ENCODE assay signal across 8 cellular contexts in genomic region chr10:28676297-28676967, GRCh38. TPM values are rescaled to one million over a fixed set of nuclear protein-coding genes. Genes with fewer than 3 reads are reported as not detected.
A peak's percentile ranks its signal among the peaks of the same experiment; 100 is the strongest.
DNase-seq lines count a peak whose midpoint lies in the region; ATAC-seq and TF ChIP-seq lines count a peak whose summit lies in the region.

No MANE protein-coding gene starts in this region.

- H3K27me3 Mint-ChIP-seq in activated CD8-positive, alpha-beta memory T cell treated with anti-CD3 and anti-CD28 coated beads, Interleukin-2, amount 10 ng/mL, durations not matched to agents 7 days and 5 days, result peaks cover 76% of the 10 kb centered on the region
- peaks cover 77% of the 10 kb centered on the region for H3K27me3 Mint-ChIP-seq in T-helper 2 cell treated with Interferon-gamma antibody and Interleukin-4, amounts not matched to agents 5 μg/mL and 100 μg/mL, for 36 hours (ENCODE audit: low read depth)
- peaks cover 34 to 76% (median 59%) of the 10 kb centered on the region in 5 donors for H3K27me3 Mint-ChIP-seq in naive thymus-derived CD8-positive, alpha-beta T cell

- peaks cover 18% of the 10 kb centered on the region for H3K4me1 Mint-ChIP-seq in activated CD8-positive, alpha-beta memory T cell treated with anti-CD3 and anti-CD28 coated beads, Interleukin-2, amount 10 ng/mL, durations not matched to agents 7 days and 5 days
- H3K4me1 Mint-ChIP-seq in T-helper 2 cell treated with Interferon-gamma antibody and Interleukin-4, amounts not matched to agents 5 μg/mL and 100 μg/mL, for 36 hours (ENCODE audit: low read depth), result peaks cover 20% of the 10 kb centered on the region
- H3K4me1 Mint-ChIP-seq in naive thymus-derived CD8-positive, alpha-beta T cell, result peaks cover 9 to 29% (median 24%) of the 10 kb centered on the region in 4 donors

- no peak overlapping the region for H3K27ac Mint-ChIP-seq in activated CD8-positive, alpha-beta memory T cell treated with anti-CD3 and anti-CD28 coated beads, Interleukin-2, amount 10 ng/mL, durations not matched to agents 7 days and 5 days
- H3K27ac Mint-ChIP-seq in T-helper 2 cell treated with Interferon-gamma antibody and Interleukin-4, amounts not matched to agents 5 μg/mL and 100 μg/mL, for 36 hours, result no peak overlapping the region
- H3K27ac Mint-ChIP-seq in naive thymus-derived CD8-positive, alpha-beta T cell, result peak overlapping the region in 1 of 10 donors; percentile 17

- TF ChIP-seq CTCF in epithelial cell of esophagus (IDR thresholded peaks at IDR 0.05; ENCODE audit: insufficient read depth, low read depth, low read length, missing control alignments), result no peak

- peak overlapping the region; percentile 25 for H3K4me3 ChIP-seq in epithelial cell of esophagus (ENCODE audit: low read length)

- POLR2A ChIA-PET in naive thymus-derived CD8-positive, alpha-beta T cell (lab: Charles Lee), result no interaction called here

- DNase-seq in activated CD8-positive, alpha-beta memory T cell treated with anti-CD3 and anti-CD28 coated beads, Interleukin-2, amount 10 ng/mL, durations not matched to agents 7 days and 5 days, result no peak
- DNase-seq in activated CD8-positive, alpha-beta memory T cell treated with anti-CD3 and anti-CD28 coated beads, Interleukin-2, amount 50 U/mL, for 48 hours, result no peak
- DNase-seq in T-helper 2 cell treated with Interferon-gamma antibody and Interleukin-4, amounts not matched to agents 5 μg/mL and 100 μg/mL, for 36 hours (ENCODE audit: low spot score), result peak; percentile 6
- no peak for DNase-seq in epithelial cell of esophagus (ENCODE audit: low read depth)
- DNase-seq in naive thymus-derived CD8-positive, alpha-beta T cell, result peak in 2 of 10 donors; percentile 1 to 6
- no peak for DNase-seq in stimulated activated naive CD4-positive, alpha-beta T cell treated with Interleukin-2 at 50 U/mL for 16 hours (lab: John Stamatoyannopoulos, UW)
- no peak for DNase-seq in NCI-H2081 treated with DMSO at 0.1 percent for 48 hours (lab: John Stamatoyannopoulos, UW)

- no peaks in the 10 kb centered on the region for H3K9me3 Mint-ChIP-seq in activated CD8-positive, alpha-beta memory T cell treated with anti-CD3 and anti-CD28 coated beads, Interleukin-2, amount 10 ng/mL, durations not matched to agents 7 days and 5 days (ENCODE audit: low read depth)
- no peaks in the 10 kb centered on the region for H3K9me3 Mint-ChIP-seq in T-helper 2 cell treated with Interferon-gamma antibody and Interleukin-4, amounts not matched to agents 5 μg/mL and 100 μg/mL, for 36 hours
- no peaks in the 10 kb centered on the region for H3K9me3 Mint-ChIP-seq in naive thymus-derived CD8-positive, alpha-beta T cell

- no peaks in the 10 kb centered on the region for H3K36me3 Mint-ChIP-seq in activated CD8-positive, alpha-beta memory T cell treated with anti-CD3 and anti-CD28 coated beads, Interleukin-2, amount 10 ng/mL, durations not matched to agents 7 days and 5 days
- H3K36me3 Mint-ChIP-seq in T-helper 2 cell treated with Interferon-gamma antibody and Interleukin-4, amounts not matched to agents 5 μg/mL and 100 μg/mL, for 36 hours (ENCODE audit: low read depth), result no peaks in the 10 kb centered on the region
- no peaks in the 10 kb centered on the region for H3K36me3 Mint-ChIP-seq in naive thymus-derived CD8-positive, alpha-beta T cell

- H3K4me3 Mint-ChIP-seq in activated CD8-positive, alpha-beta memory T cell treated with anti-CD3 and anti-CD28 coated beads, Interleukin-2, amount 10 ng/mL, durations not matched to agents 7 days and 5 days, result peak overlapping the region; percentile 62
- peak overlapping the region; percentile 71 for H3K4me3 Mint-ChIP-seq in T-helper 2 cell treated with Interferon-gamma antibody and Interleukin-4, amounts not matched to agents 5 μg/mL and 100 μg/mL, for 36 hours
- peak overlapping the region; percentile 71 to 87 (median 78) for H3K4me3 Mint-ChIP-seq in naive thymus-derived CD8-positive, alpha-beta T cell

- CTCF ChIA-PET in activated CD8-positive, alpha-beta memory T cell treated with anti-CD3 and anti-CD28 coated beads, Interleukin-2, amount 10 ng/mL, durations not matched to agents 7 days and 5 days (lab: Charles Lee), result interaction anchor here (3.9 kb wide), 1 partner anchor 12 kb away, joined by 22 read pairs; no protein-coding TSS in a partner anchor

- peak; percentile 1 for ATAC-seq in activated CD8-positive, alpha-beta memory T cell treated with anti-CD3 and anti-CD28 coated beads, Interleukin-2, amount 10 ng/mL, durations not matched to agents 7 days and 5 days
- peak in 1 of 2 donors; percentile 3 for ATAC-seq in naive thymus-derived CD8-positive, alpha-beta T cell
- ATAC-seq in GM21528 (IDR thresholded peaks at IDR 0.05; ENCODE audit: low FRiP score, unreplicated experiment), result no peak

RNA-seq across cellular contexts. Expression of gene BAMBI, which starts 0.9 kb away (rescaled TPM):
- 1 to 10 TPM in 1 of 2 experiments, under 1 TPM in 1; 0.41 to 1.0 TPM for total RNA-seq in activated CD8-positive, alpha-beta memory T cell treated with anti-CD3 and anti-CD28 coated beads, Interleukin-2, amount 10 ng/mL, durations not matched to agents 7 days and 5 days
- under 1 TPM in 1 of 2 experiments, not detected in 1; 0.19 TPM for total RNA-seq in naive thymus-derived CD8-positive, alpha-beta T cell
- polyA plus RNA-seq in naive thymus-derived CD8-positive, alpha-beta T cell, result not detected
